In the genomic region with DNA sequence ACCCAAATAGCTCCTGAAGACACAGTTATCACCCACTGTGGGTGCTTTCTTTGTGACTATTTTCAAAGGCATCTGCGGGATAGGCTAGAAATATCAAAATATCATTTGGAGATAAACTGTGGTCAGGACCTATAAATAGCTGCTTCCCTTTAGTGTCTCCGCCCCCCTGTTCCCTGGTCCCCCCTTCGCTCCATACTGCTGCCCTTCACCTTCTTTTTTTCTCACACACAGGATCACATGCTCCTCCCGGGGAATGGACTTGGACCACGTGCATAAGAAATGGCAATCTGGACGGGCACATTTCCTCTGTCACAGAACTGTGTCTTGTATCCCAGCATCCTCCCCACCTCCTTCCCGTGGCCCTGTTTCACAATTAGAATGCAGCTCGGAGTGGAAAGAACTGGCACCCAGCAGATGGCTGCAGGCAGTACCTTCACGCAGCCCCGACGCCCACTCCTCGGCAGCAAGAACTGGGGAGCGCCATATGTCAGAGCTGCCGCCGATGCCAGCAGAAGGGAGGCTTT, we compare ENCODE assay signal across 8 cellular contexts.
DNase-seq lines count a peak whose midpoint lies in the region; ATAC-seq and TF ChIP-seq lines count a peak whose summit lies in the region.

No MANE protein-coding gene starts in this region.

- no peaks in the 10 kb centered on the region for H3K79me2 ChIP-seq in GM23248 (ENCODE audit: insufficient read depth)

- H3K4me1 ChIP-seq in GM23248 (ENCODE audit: insufficient read depth), result peaks cover 8% of the 10 kb centered on the region
- no peaks in the 10 kb centered on the region for H3K4me1 ChIP-seq in lower lobe of right lung

- H3K36me3 ChIP-seq in GM23248 (ENCODE audit: low read depth), result no peaks in the 10 kb centered on the region
- H3K36me3 ChIP-seq in lower lobe of right lung, result no peaks in the 10 kb centered on the region

- H3K27ac ChIP-seq in GM23248, result no peak overlapping the region
- H3K27ac ChIP-seq in lower lobe of right lung, result no peak overlapping the region

- no peaks in the 10 kb centered on the region for H3F3A ChIP-seq in GM23248 (ENCODE audit: insufficient read depth)

- in situ Hi-C loops in GM23248 (cut with MboI), result loop anchor here (10.0 to 25.0 kb wide), 3 partner anchors 134 to 822 kb away; a partner anchor contains a TSS

- 0 out of 2 replicates have a peak overlapping the region, but pooled peaks have one; percentile 9 for H3K9ac ChIP-seq in GM23248

- DNase-seq in A172 (ENCODE audit: low spot score) (peak; percentile 18), GM23248 (peak; percentile 53), amniotic epithelial cell (ENCODE audit: low read depth) (peak; percentile 37), lower lobe of right lung (no peak), SK-N-DZ (ENCODE audit: low spot score) (no peak), NCI-H510A (lab: John Stamatoyannopoulos, UW) (no peak), NCI-H187 treated with DMSO at 0.1 percent for 48 hours (lab: John Stamatoyannopoulos, UW) (no peak)

- H3K9me2 ChIP-seq in GM23248 (ENCODE audit: insufficient read depth), result no peaks in the 10 kb centered on the region

- WGBS in GM23248 (ENCODE audit: low coverage in 1 of 2, low lambda C conversion rate in 2 of 2, missing lambda C conversion rate in 2 of 2), 2 experiments, result 24% methylated on average over 15 of the region's 15 CpGs

- TF ChIP-seq CTCF in lower lobe of right lung (IDR thresholded peaks at IDR 0.05), result no peak

- H3K4me3 ChIP-seq in GM23248, result peak overlapping the region; percentile 54
- peak overlapping the region; percentile 20 for H3K4me3 ChIP-seq in lower lobe of right lung

- H3K27me3 ChIP-seq in GM23248 (replicated peaks; ENCODE audit: insufficient read depth) (no peaks in the 10 kb centered on the region), lower lobe of right lung (ENCODE audit: low read depth) (peaks cover under 1% of the 10 kb centered on the region)

- H3K9me3 ChIP-seq in GM23248 (ENCODE audit: low read depth) (no peaks in the 10 kb centered on the region), lower lobe of right lung (no peaks in the 10 kb centered on the region)

- peak overlapping the region; percentile 92 for H2AFZ ChIP-seq in GM23248

- peak overlapping the region; percentile 73 for H3K4me2 ChIP-seq in GM23248 (ENCODE audit: unreplicated experiment)

- peak; percentile 41 to 58 for ATAC-seq in lower lobe of right lung
- no peak for ATAC-seq in GM19467 (IDR thresholded peaks at IDR 0.05; ENCODE audit: unreplicated experiment)

- H4K20me1 ChIP-seq in GM23248 (ENCODE audit: insufficient read depth), result no peaks in the 10 kb centered on the region

- intact Hi-C loops in lower lobe of right lung (cut with DNase I), result no loop called here

Comparison
In these comparisons a context has a peak if more than half of its experiments do, and no peak if none do; other contexts are left out.
1. DNase-seq: peak in A172 (single experiment), GM23248 (single experiment) and amniotic epithelial cell (single experiment); none in lower lobe of right lung (single experiment), SK-N-DZ (single experiment), NCI-H510A (single experiment) and NCI-H187 treated with DMSO at 0.1 percent for 48 hours (single experiment).